Comparison of ENCODE assay signal across 1 cellular context in genomic region chr1:11335417-11336070, GRCh38.
TF ChIP-seq lines count a peak whose summit lies in the region.

No MANE protein-coding gene starts in this region.

TF ChIP-seq in GM23338, 12 proteins besides CTCF, POLR2A, EP300 and RAD21 (continued from another document):
- TF ChIP-seq ZNF462 (CRISPR knock-in tag; IDR thresholded peaks at IDR 0.05) (no peak), EZH2 (IDR thresholded peaks at IDR 0.05; ENCODE audit: low read depth, unreplicated experiment) (no peak), ZNF114 (CRISPR knock-in tag; IDR thresholded peaks at IDR 0.05) (no peak), STAT1 (IDR thresholded peaks at IDR 0.05; ENCODE audit: unreplicated experiment) (no peak), POLR2AphosphoS5 (IDR thresholded peaks at IDR 0.05; ENCODE audit: low read depth) (no peak)
